Comparison of ENCODE assay signal across 30 cellular contexts in genomic region chr9:87698069-87698809, GRCh38.
"Had no signal": no experiment of that assay in that cellular context is flagged by ENCODE, and none has a peak within 500 bp of the region (broad histone marks: within the 10 kb centered on the region; RNA-seq: fewer than 3 reads in every experiment).

No MANE protein-coding gene starts in this region.

- H3K27ac Mint-ChIP-seq: activated B cell treated with CpG ODN at 0.5 μM for 24 hours; activated CD4-positive, alpha-beta T cell treated with anti-CD3 and anti-CD28 coated beads, Interleukin-2, amount 10 ng/mL, durations not matched to agents 24 days and 14 days; activated naive CD4-positive, alpha-beta T cell treated with anti-CD3 and anti-CD28 coated beads for 36 hours; activated naive CD8-positive, alpha-beta T cell treated with anti-CD3 and anti-CD28 coated beads for 36 hours; activated T-helper 17 cell treated with anti-CD3 and anti-CD28 coated beads, Interleukin-2, amount 50 U/mL, for 72 hours; T-cell had no signal

- H3K4me1 Mint-ChIP-seq: activated B cell treated with CpG ODN at 0.5 μM for 24 hours had no signal

- ATAC-seq: activated T-helper 17 cell treated with anti-CD3 and anti-CD28 coated beads, Interleukin-2, amount 50 U/mL, for 72 hours; Panc1; Right ventricle myocardium inferior; T-cell had no signal

- H3K4me3 Mint-ChIP-seq: activated B cell treated with CpG ODN at 0.5 μM for 24 hours; activated CD4-positive, alpha-beta T cell treated with anti-CD3 and anti-CD28 coated beads, Interleukin-2, amount 10 ng/mL, durations not matched to agents 24 days and 14 days; activated naive CD4-positive, alpha-beta T cell treated with anti-CD3 and anti-CD28 coated beads for 36 hours; activated naive CD8-positive, alpha-beta T cell treated with anti-CD3 and anti-CD28 coated beads for 36 hours; activated T-helper 17 cell treated with anti-CD3 and anti-CD28 coated beads, Interleukin-2, amount 50 U/mL, for 72 hours; T-cell had no signal

- H3K27me3 ChIP-seq: brain microvascular endothelial cell, MG63 had no signal

- DNase-seq: activated B cell treated with CpG ODN at 0.5 μM for 24 hours; activated CD4-positive, alpha-beta T cell treated with anti-CD3 and anti-CD28 coated beads for 1 hour; activated CD4-positive, alpha-beta T cell treated with anti-CD3 and anti-CD28 coated beads, Interleukin-2, amount 10 ng/mL, durations not matched to agents 24 days and 14 days; activated CD4-positive, alpha-beta T cell treated with anti-CD3 and anti-CD28 coated beads, Interleukin-2, amount 50 U/mL, for 48 hours; activated gamma-delta T cell; activated naive CD4-positive, alpha-beta T cell treated with anti-CD3 and anti-CD28 coated beads for 36 hours; activated naive CD8-positive, alpha-beta T cell treated with anti-CD3 and anti-CD28 coated beads for 36 hours; activated T-cell treated with anti-CD3 and anti-CD28 coated beads for 4 hours; activated T-cell treated with anti-CD3 and anti-CD28 coated beads, Interleukin-2, amount 50 U/mL, for 48 hours; brain microvascular endothelial cell; MG63; MV-4-11; NCI-H1092 treated with DMSO at 0.1 percent for 48 hours; NCI-H1417 treated with DMSO at 0.1 percent for 48 hours; NCI-H1694; NCI-H2029; NCI-H2107; NCI-H2171 treated with DMSO at 0.1 percent for 48 hours; NCI-H226; NCI-H526; NCI-H774; OCI-M1; RPMI8226; T-cell; T-helper 2 cell; T1000 had no signal

- H3K27me3 Mint-ChIP-seq: activated B cell treated with CpG ODN at 0.5 μM for 24 hours; activated naive CD8-positive, alpha-beta T cell treated with anti-CD3 and anti-CD28 coated beads for 36 hours; T-cell had no signal

- H3K36me3 Mint-ChIP-seq: T-cell had no signal

- H3K36me3 ChIP-seq: brain microvascular endothelial cell had no signal

- H3K4me3 ChIP-seq: MG63, SK-N-MC had no signal

- H3K9me3 Mint-ChIP-seq: activated T-helper 17 cell treated with anti-CD3 and anti-CD28 coated beads, Interleukin-2, amount 50 U/mL, for 72 hours had no signal

- H3K27ac ChIP-seq: brain microvascular endothelial cell, SK-N-MC had no signal
